1 cellular context compared by ENCODE assay signal in genomic region chr9:129626079-129626943, GRCh38.
TF ChIP-seq lines count a peak whose summit lies in the region.

Gene NTMT1, plus strand, starts transcription at chr9:129626163. Its CDS starts 6,541 bp downstream, at chr9:129632704.

TF ChIP-seq in K562, 482 proteins besides CTCF, POLR2A, EP300 and RAD21 (continued from another document and continues in another):
- TF ChIP-seq CHD7 (IDR thresholded peaks at IDR 0.05; ENCODE audit: low read depth, low read length) (no peak), TFAP4 (CRISPR knock-in tag; IDR thresholded peaks at IDR 0.05; ENCODE audit: borderline replicate concordance) (peak; percentile 80), SREBF1 (IDR thresholded peaks at IDR 0.05; ENCODE audit: borderline replicate concordance, low read depth, low read length) (no peak), ZFX (CRISPR knock-in tag; IDR thresholded peaks at IDR 0.05) (peak; percentile 72), MAFK (IDR thresholded peaks at IDR 0.05; ENCODE audit: low read length) (no peak), RBM22 (IDR thresholded peaks at IDR 0.05; ENCODE audit: low read depth, low read length, poor library complexity, severe bottlenecking) (peak; percentile 27), ZNF830 (CRISPR knock-in tag; IDR thresholded peaks at IDR 0.05) (peak; percentile 88), TBL1XR1 (IDR thresholded peaks at IDR 0.05; ENCODE audit: low read length in 2 of 2) (0 out of 4 replicates have a peak, but pooled peaks of 1 of the 2 experiments have one; percentile 20), HMG20A (CRISPR knock-in tag; conservative IDR thresholded peaks at IDR 0.05) (no peak), ZFP91 (CRISPR knock-in tag; IDR thresholded peaks at IDR 0.05) (0 out of 2 replicates have a peak, but pooled peaks have one; percentile 30), ETV5 (CRISPR knock-in tag; IDR thresholded peaks at IDR 0.05; ENCODE audit: low read depth) (peak; percentile 51), ZNF165 (CRISPR knock-in tag; IDR thresholded peaks at IDR 0.05; ENCODE audit: borderline replicate concordance) (no peak), SRSF9 (IDR thresholded peaks at IDR 0.05; ENCODE audit: borderline replicate concordance, low read depth, low read length) (no peak), HNRNPLL (IDR thresholded peaks at IDR 0.05; ENCODE audit: low read depth, low read length, poor library complexity, severe bottlenecking) (peak; percentile 23), BRD4 (IDR thresholded peaks at IDR 0.05) (no peak), FOXJ3 (CRISPR knock-in tag; IDR thresholded peaks at IDR 0.05) (no peak), GTF2E2 (tag; IDR thresholded peaks at IDR 0.05) (peak; percentile 81), CLOCK (CRISPR knock-in tag; IDR thresholded peaks at IDR 0.05; ENCODE audit: borderline replicate concordance) (no peak; the same call in 1 of the 2 replicates), MAX (CRISPR knock-in tag; IDR thresholded peaks at IDR 0.05) (peak; percentile 99), XRCC3 (IDR thresholded peaks at IDR 0.05) (no peak), SAP30 (IDR thresholded peaks at IDR 0.05; ENCODE audit: borderline replicate concordance, insufficient read depth, low read depth, low read length, poor library complexity, severe bottlenecking) (peak; percentile 96), ESRRA (IDR thresholded peaks at IDR 0.05; ENCODE audit: borderline replicate concordance, low read depth) (peak; percentile 82), ELF2 (CRISPR knock-in tag; IDR thresholded peaks at IDR 0.05) (no peak), PHTF2 (CRISPR knock-in tag; IDR thresholded peaks at IDR 0.05) (no peak), JUN (IDR thresholded peaks at IDR 0.05; ENCODE audit: borderline replicate concordance, low read depth, low read length) (peak; percentile 17; the same call in 1 of the 2 replicates), JUN (CRISPR knock-in tag; IDR thresholded peaks at IDR 0.05; ENCODE audit: borderline replicate concordance) (peak; percentile 33; the same call in 1 of the 2 replicates)
- TF ChIP-seq, protein P1, sequence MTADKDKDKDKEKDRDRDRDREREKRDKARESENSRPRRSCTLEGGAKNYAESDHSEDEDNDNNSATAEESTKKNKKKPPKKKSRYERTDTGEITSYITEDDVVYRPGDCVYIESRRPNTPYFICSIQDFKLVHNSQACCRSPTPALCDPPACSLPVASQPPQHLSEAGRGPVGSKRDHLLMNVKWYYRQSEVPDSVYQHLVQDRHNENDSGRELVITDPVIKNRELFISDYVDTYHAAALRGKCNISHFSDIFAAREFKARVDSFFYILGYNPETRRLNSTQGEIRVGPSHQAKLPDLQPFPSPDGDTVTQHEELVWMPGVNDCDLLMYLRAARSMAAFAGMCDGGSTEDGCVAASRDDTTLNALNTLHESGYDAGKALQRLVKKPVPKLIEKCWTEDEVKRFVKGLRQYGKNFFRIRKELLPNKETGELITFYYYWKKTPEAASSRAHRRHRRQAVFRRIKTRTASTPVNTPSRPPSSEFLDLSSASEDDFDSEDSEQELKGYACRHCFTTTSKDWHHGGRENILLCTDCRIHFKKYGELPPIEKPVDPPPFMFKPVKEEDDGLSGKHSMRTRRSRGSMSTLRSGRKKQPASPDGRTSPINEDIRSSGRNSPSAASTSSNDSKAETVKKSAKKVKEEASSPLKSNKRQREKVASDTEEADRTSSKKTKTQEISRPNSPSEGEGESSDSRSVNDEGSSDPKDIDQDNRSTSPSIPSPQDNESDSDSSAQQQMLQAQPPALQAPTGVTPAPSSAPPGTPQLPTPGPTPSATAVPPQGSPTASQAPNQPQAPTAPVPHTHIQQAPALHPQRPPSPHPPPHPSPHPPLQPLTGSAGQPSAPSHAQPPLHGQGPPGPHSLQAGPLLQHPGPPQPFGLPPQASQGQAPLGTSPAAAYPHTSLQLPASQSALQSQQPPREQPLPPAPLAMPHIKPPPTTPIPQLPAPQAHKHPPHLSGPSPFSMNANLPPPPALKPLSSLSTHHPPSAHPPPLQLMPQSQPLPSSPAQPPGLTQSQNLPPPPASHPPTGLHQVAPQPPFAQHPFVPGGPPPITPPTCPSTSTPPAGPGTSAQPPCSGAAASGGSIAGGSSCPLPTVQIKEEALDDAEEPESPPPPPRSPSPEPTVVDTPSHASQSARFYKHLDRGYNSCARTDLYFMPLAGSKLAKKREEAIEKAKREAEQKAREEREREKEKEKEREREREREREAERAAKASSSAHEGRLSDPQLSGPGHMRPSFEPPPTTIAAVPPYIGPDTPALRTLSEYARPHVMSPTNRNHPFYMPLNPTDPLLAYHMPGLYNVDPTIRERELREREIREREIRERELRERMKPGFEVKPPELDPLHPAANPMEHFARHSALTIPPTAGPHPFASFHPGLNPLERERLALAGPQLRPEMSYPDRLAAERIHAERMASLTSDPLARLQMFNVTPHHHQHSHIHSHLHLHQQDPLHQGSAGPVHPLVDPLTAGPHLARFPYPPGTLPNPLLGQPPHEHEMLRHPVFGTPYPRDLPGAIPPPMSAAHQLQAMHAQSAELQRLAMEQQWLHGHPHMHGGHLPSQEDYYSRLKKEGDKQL (CRISPR knock-in tag; IDR thresholded peaks at IDR 0.05; ENCODE audit: borderline replicate concordance), result no peak
- TF ChIP-seq, protein P2, sequence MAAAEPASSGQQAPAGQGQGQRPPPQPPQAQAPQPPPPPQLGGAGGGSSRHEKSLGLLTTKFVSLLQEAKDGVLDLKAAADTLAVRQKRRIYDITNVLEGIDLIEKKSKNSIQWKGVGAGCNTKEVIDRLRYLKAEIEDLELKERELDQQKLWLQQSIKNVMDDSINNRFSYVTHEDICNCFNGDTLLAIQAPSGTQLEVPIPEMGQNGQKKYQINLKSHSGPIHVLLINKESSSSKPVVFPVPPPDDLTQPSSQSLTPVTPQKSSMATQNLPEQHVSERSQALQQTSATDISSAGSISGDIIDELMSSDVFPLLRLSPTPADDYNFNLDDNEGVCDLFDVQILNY (CRISPR knock-in tag; IDR thresholded peaks at IDR 0.05), result no peak
- TF ChIP-seq, protein P3, sequence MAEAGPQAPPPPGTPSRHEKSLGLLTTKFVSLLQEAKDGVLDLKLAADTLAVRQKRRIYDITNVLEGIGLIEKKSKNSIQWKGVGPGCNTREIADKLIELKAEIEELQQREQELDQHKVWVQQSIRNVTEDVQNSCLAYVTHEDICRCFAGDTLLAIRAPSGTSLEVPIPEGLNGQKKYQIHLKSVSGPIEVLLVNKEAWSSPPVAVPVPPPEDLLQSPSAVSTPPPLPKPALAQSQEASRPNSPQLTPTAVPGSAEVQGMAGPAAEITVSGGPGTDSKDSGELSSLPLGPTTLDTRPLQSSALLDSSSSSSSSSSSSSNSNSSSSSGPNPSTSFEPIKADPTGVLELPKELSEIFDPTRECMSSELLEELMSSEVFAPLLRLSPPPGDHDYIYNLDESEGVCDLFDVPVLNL (CRISPR knock-in tag; IDR thresholded peaks at IDR 0.05; ENCODE audit: low read depth), result no peak
